ENCODE assay signal across 11 cellular contexts in genomic region chr13:50892162-50892944, GRCh38. TPM values are rescaled to one million over a fixed set of nuclear protein-coding genes. Genes with fewer than 3 reads are reported as not detected.
A peak's percentile ranks its signal among the peaks of the same experiment; 100 is the strongest.
DNase-seq lines count a peak whose midpoint lies in the region; ATAC-seq and TF ChIP-seq lines count a peak whose summit lies in the region.
"Had no signal": no experiment of that assay in that cellular context is flagged by ENCODE, and none has a peak within 500 bp of the region (broad histone marks: within the 10 kb centered on the region; RNA-seq: fewer than 3 reads in every experiment).

No MANE protein-coding gene starts in this region.

- H3K23ac ChIP-seq in mesenchymal stem cell (ENCODE audit: low read length in 2 of 2): no peak overlapping the region

- no peak overlapping the region for H3K27ac ChIP-seq in mesenchymal stem cell (ENCODE audit: low read length, poor library complexity, severe bottlenecking)
- H3K27ac ChIP-seq in foreskin keratinocyte: no peak overlapping the region

- H3K14ac ChIP-seq in mesenchymal stem cell (ENCODE audit: low read length in 2 of 2): no peak overlapping the region

- no peaks in the 10 kb centered on the region for H3K79me1 ChIP-seq in mesenchymal stem cell (replicated peaks; ENCODE audit: low read length, poor library complexity, severe bottlenecking)

- no peak overlapping the region for H2BK12ac ChIP-seq in mesenchymal stem cell (ENCODE audit: low read length in 2 of 2)

- intact Hi-C loops in mucosa of descending colon (cut with DNase I, micrococcal nuclease): no loop called here

- no peak overlapping the region for H4K8ac ChIP-seq in mesenchymal stem cell (ENCODE audit: low read length)

- H3K4ac ChIP-seq in mesenchymal stem cell (ENCODE audit: low read depth in 1 of 2, low read length in 2 of 2): no peak overlapping the region

- H4K91ac ChIP-seq in mesenchymal stem cell (ENCODE audit: low read length): no peak overlapping the region

- TF ChIP-seq POLR2A in GM10847 (IDR thresholded peaks at IDR 0.05; ENCODE audit: extremely low read depth, insufficient read length): peak; percentile 23

- DNase-seq in activated CD4-positive, alpha-beta T cell treated with anti-CD3 and anti-CD28 coated beads for 48 hours: peak; percentile 37
- DNase-seq in mucosa of descending colon (peak; percentile 29 to 60 (median 35)), ACHN (no peak), mesenchymal stem cell (no peak), NCI-H187 treated with DMSO at 0.1 percent for 48 hours (lab: John Stamatoyannopoulos, UW) (no peak), foreskin keratinocyte (no peak)

- 79% methylated on average over 3 of the region's 8 CpGs for WGBS in mesenchymal stem cell

- no peak overlapping the region for H2BK120ac ChIP-seq in mesenchymal stem cell (ENCODE audit: low read depth, low read length)

- H3K36me3 ChIP-seq in mucosa of descending colon (ENCODE audit: low read depth) (no peaks in the 10 kb centered on the region), mesenchymal stem cell (ENCODE audit: control insufficient read depth in 1 of 2, insufficient read depth in 2 of 2, low read depth in 1 of 2, low read length in 2 of 2) (no peaks in the 10 kb centered on the region)

- H3K18ac ChIP-seq in mesenchymal stem cell (ENCODE audit: low read depth in 1 of 2, low read length in 2 of 2): no peak overlapping the region

- in situ Hi-C loops in ACHN (cut with HindIII; ENCODE audit: low pct_ligation_motif_present, low pct_unique_long_range_greater_than_20kb, low sequenced_read_pairs): no loop called here

- H3K9me3 ChIP-seq in mucosa of descending colon (no peaks in the 10 kb centered on the region), mesenchymal stem cell (ENCODE audit: control insufficient read depth, low read length) (peaks cover 5% of the 10 kb centered on the region)

- H3K4me1 ChIP-seq in mucosa of descending colon (ENCODE audit: low read depth): no peaks in the 10 kb centered on the region
- H3K4me1 ChIP-seq in mesenchymal stem cell (ENCODE audit: control insufficient read depth, insufficient read depth, low read depth, low read length): no peaks in the 10 kb centered on the region
- H3K4me1 ChIP-seq in foreskin keratinocyte: no peaks in the 10 kb centered on the region

- ATAC-seq in HG02759 (IDR thresholded peaks at IDR 0.05; ENCODE audit: unreplicated experiment) (peak; percentile 52), mucosa of descending colon (peak; percentile 69), foreskin keratinocyte (no peak)
- ATAC-seq: HCT116 had no signal

- no peak overlapping the region for H3K4me2 ChIP-seq in mesenchymal stem cell (ENCODE audit: low read length, poor library complexity, severe bottlenecking)

- H2AK5ac ChIP-seq in mesenchymal stem cell (ENCODE audit: low read length, severe bottlenecking): no peak overlapping the region

- H3K4me3 ChIP-seq in mucosa of descending colon: no peak overlapping the region
- no peak overlapping the region for H3K4me3 ChIP-seq in mesenchymal stem cell (ENCODE audit: insufficient read depth in 1 of 2, low read depth in 1 of 2, low read length in 2 of 2)

- H3K27me3 ChIP-seq in mesenchymal stem cell (ENCODE audit: control insufficient read depth in 1 of 2, insufficient read depth in 1 of 2, low read length in 2 of 2) (peaks cover 0 to 5% of the 10 kb centered on the region in 2 experiments), foreskin keratinocyte (peaks cover 39% of the 10 kb centered on the region)

- TF ChIP-seq CTCF in mucosa of descending colon (IDR thresholded peaks at IDR 0.05) (no peak), foreskin keratinocyte (conservative IDR thresholded peaks at IDR 0.05) (no peak)

- no peak overlapping the region for H2BK5ac ChIP-seq in mesenchymal stem cell (ENCODE audit: low read depth, low read length, poor library complexity, severe bottlenecking)

- H3K9ac ChIP-seq in mesenchymal stem cell (ENCODE audit: low read length): no peak overlapping the region

- no peak overlapping the region for H2AFZ ChIP-seq in mesenchymal stem cell (ENCODE audit: low read depth, low read length)

- H2BK15ac ChIP-seq in mesenchymal stem cell (ENCODE audit: low read depth, poor library complexity, severe bottlenecking): no peak overlapping the region

RNA-seq across cellular contexts. Expression of gene RNASEH2B, which starts 17.2 kb away (rescaled TPM):
- 10 to 100 TPM; 26.7 to 57.6 (median 31.6) TPM for total RNA-seq in mucosa of descending colon
- polyA plus RNA-seq in mesenchymal stem cell (2013, experiment 1 of 2): 33.5 TPM
- polyA plus RNA-seq in mesenchymal stem cell (2013, experiment 2 of 2): 35.4 TPM
- 37.2 and 41.8 TPM in 2 replicates for total RNA-seq in foreskin keratinocyte
- polyA plus RNA-seq in foreskin keratinocyte: 35.7 and 49.3 TPM in 2 replicates

RNA-seq across cellular contexts. Expression of gene DLEU7, which starts 48.9 kb away (rescaled TPM):
- total RNA-seq in mucosa of descending colon: under 1 TPM in 2 of 3 donors, not detected in 1; 0.13 to 0.17 TPM
- polyA plus RNA-seq in mesenchymal stem cell (2013, experiment 1 of 2): not detected
- polyA plus RNA-seq in mesenchymal stem cell (2013, experiment 2 of 2): not detected
- total RNA-seq in foreskin keratinocyte: not detected in 2 replicates
- polyA plus RNA-seq in foreskin keratinocyte: not detected in 2 replicates
- total RNA-seq: fibroblast of lung, LHCN-M2 had no signal
- polyA plus RNA-seq: fibroblast of lung had no signal

Comparison
In these comparisons a context has a peak if more than half of its experiments do, and no peak if none do; other contexts are left out.
1. DNase-seq: peak in activated CD4-positive, alpha-beta T cell treated with anti-CD3 and anti-CD28 coated beads for 48 hours (single experiment) and mucosa of descending colon (3 of 3); none in ACHN (single experiment), mesenchymal stem cell (single experiment), NCI-H187 treated with DMSO at 0.1 percent for 48 hours (single experiment) and foreskin keratinocyte (0 of 2).